Comparison of ENCODE assay signal across 20 cellular contexts in the genomic region with DNA sequence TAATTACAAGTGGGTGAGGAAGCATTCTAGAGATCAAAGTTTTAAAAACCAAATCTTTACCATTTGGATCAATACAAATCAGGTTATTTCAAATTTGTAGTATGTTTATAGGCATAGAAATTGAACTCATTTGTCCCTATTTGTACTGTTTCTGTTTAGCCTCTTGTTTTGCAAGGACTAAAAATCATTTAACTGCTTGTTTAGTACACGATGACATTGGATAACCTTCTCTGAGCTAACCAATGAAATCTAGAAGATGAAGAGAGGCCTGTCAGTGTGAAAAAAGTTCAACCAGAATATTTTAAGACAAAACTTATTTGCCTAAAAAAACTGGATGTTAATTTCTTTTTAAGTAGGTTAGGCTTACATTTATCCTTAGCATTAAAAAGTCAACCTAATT.
"Had no signal": no experiment of that assay in that cellular context is flagged by ENCODE, and none has a peak within 500 bp of the region (broad histone marks: within the 10 kb centered on the region; RNA-seq: fewer than 3 reads in every experiment).

No MANE protein-coding gene starts in this region.

- H3K4me3 Mint-ChIP-seq: activated CD4-positive, alpha-beta memory T cell treated with anti-CD3 and anti-CD28 coated beads, Interleukin-2, amount 10 ng/mL, durations not matched to agents 7 days and 5 days; activated CD8-positive, alpha-beta memory T cell treated with anti-CD3 and anti-CD28 coated beads, Interleukin-2, amount 10 ng/mL, durations not matched to agents 7 days and 5 days; activated naive CD8-positive, alpha-beta T cell treated with anti-CD3 and anti-CD28 coated beads for 36 hours; activated T-helper 17 cell treated with anti-CD3 and anti-CD28 coated beads, Interleukin-2, amount 50 U/mL, for 72 hours; immature natural killer cell; natural killer cell; stimulated activated naive B cell treated with anti-CD40 and anti-IgM and Interleukin-4, amounts not matched to agents 10 μg/mL and 1 μg/mL and 100 μg/mL, for 72 hours had no signal

- H3K27me3 ChIP-seq: gastrocnemius medialis, heart right ventricle, upper lobe of left lung had no signal

- H3K4me1 Mint-ChIP-seq: activated CD4-positive, alpha-beta memory T cell treated with anti-CD3 and anti-CD28 coated beads, Interleukin-2, amount 10 ng/mL, durations not matched to agents 7 days and 5 days; activated CD8-positive, alpha-beta memory T cell treated with anti-CD3 and anti-CD28 coated beads, Interleukin-2, amount 10 ng/mL, durations not matched to agents 7 days and 5 days; activated naive CD8-positive, alpha-beta T cell treated with anti-CD3 and anti-CD28 coated beads for 36 hours; activated T-helper 17 cell treated with anti-CD3 and anti-CD28 coated beads, Interleukin-2, amount 50 U/mL, for 72 hours; immature natural killer cell; natural killer cell; stimulated activated naive B cell treated with anti-CD40 and anti-IgM and Interleukin-4, amounts not matched to agents 10 μg/mL and 1 μg/mL and 100 μg/mL, for 72 hours had no signal

- H3K9me3 Mint-ChIP-seq: activated CD4-positive, alpha-beta memory T cell treated with anti-CD3 and anti-CD28 coated beads, Interleukin-2, amount 10 ng/mL, durations not matched to agents 7 days and 5 days; activated naive CD8-positive, alpha-beta T cell treated with anti-CD3 and anti-CD28 coated beads for 36 hours; activated T-helper 17 cell treated with anti-CD3 and anti-CD28 coated beads, Interleukin-2, amount 50 U/mL, for 72 hours; immature natural killer cell; natural killer cell; stimulated activated naive B cell treated with anti-CD40 and anti-IgM and Interleukin-4, amounts not matched to agents 10 μg/mL and 1 μg/mL and 100 μg/mL, for 72 hours had no signal

- H3K4me1 ChIP-seq: lower lobe of right lung had no signal

- H3K36me3 ChIP-seq: lower lobe of right lung, thoracic aorta had no signal

- H3K27ac Mint-ChIP-seq: activated CD4-positive, alpha-beta memory T cell treated with anti-CD3 and anti-CD28 coated beads, Interleukin-2, amount 10 ng/mL, durations not matched to agents 7 days and 5 days; activated CD8-positive, alpha-beta memory T cell treated with anti-CD3 and anti-CD28 coated beads, Interleukin-2, amount 10 ng/mL, durations not matched to agents 7 days and 5 days; activated naive CD8-positive, alpha-beta T cell treated with anti-CD3 and anti-CD28 coated beads for 36 hours; activated T-helper 17 cell treated with anti-CD3 and anti-CD28 coated beads, Interleukin-2, amount 50 U/mL, for 72 hours; immature natural killer cell; natural killer cell; stimulated activated naive B cell treated with anti-CD40 and anti-IgM and Interleukin-4, amounts not matched to agents 10 μg/mL and 1 μg/mL and 100 μg/mL, for 72 hours had no signal

- H3K4me3 ChIP-seq: coronary artery, gastrocnemius medialis, heart right ventricle, lower lobe of right lung, thoracic aorta, upper lobe of left lung had no signal

- H3K36me3 Mint-ChIP-seq: activated CD8-positive, alpha-beta memory T cell treated with anti-CD3 and anti-CD28 coated beads, Interleukin-2, amount 10 ng/mL, durations not matched to agents 7 days and 5 days; activated naive CD8-positive, alpha-beta T cell treated with anti-CD3 and anti-CD28 coated beads for 36 hours; immature natural killer cell; natural killer cell had no signal

- DNase-seq: activated CD4-positive, alpha-beta memory T cell treated with anti-CD3 and anti-CD28 coated beads, Interleukin-2, amount 10 ng/mL, durations not matched to agents 7 days and 5 days; activated CD4-positive, alpha-beta T cell treated with anti-CD3 and anti-CD28 coated beads for 48 hours; activated CD4-positive, CD25-positive, alpha-beta regulatory T cell; activated CD8-positive, alpha-beta memory T cell treated with anti-CD3 and anti-CD28 coated beads, Interleukin-2, amount 10 ng/mL, durations not matched to agents 7 days and 5 days; activated naive CD4-positive, alpha-beta T cell; activated naive CD8-positive, alpha-beta T cell treated with anti-CD3 and anti-CD28 coated beads for 36 hours; activated T-cell treated with anti-CD3 and anti-CD28 coated beads, Interleukin-2, amount 50 U/mL, for 1 hour; amniotic stem cell; gastrocnemius medialis; heart right ventricle; immature natural killer cell; lower lobe of right lung; natural killer cell; occipital lobe; posterior cingulate gyrus; stimulated activated naive B cell treated with anti-CD40 and anti-IgM and Interleukin-4, amounts not matched to agents 10 μg/mL and 1 μg/mL and 100 μg/mL, for 72 hours; upper lobe of left lung had no signal

- H3K9me3 ChIP-seq: gastrocnemius medialis, heart right ventricle, lower lobe of right lung, thoracic aorta, upper lobe of left lung had no signal
